In the genomic region with DNA sequence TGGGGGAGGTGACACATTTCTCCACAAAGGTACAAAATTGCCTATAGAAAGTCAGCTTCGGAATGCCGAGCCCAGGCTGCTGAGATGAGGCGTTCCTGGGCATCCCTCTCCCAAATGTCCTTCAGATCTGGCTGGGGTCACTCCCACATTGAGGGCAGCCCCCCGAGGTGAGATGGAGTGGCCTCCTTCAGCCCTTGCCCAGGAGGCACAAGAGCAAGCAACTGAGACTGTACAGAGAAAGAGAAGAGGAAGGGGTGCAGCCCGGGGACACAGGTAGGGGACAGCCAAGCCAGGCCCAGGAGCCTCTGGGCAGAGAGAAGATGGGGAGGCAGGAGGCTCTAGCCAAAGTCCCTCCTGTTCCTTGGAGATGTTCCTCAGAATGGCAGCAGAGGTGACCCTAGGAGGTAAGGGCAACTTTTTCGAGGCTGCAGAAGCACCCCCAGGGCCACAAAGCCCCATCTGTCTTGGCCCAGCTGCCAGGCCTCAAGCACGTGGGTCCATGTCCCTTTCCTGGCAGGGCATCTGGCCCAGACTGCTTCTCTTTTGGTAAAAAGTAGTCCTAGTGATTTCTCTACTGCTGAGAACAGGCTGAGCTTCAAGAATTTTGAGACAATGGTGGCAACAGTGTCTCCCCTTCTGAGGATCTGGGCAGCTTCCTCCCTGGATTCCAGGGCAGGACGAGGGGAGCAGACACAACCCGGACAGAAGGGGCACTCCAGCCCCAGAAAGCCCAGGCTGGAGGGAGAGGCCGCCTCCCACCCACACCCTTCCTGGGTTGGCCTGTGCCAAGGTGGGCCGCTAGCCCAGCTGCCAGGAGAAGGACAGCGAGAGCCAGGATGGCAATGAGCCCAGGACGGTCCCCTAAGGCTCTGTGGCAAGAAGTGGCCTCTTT, we compare ENCODE assay signal across 25 cellular contexts.
DNase-seq lines count a peak whose midpoint lies in the region; ATAC-seq and TF ChIP-seq lines count a peak whose summit lies in the region.
"Had no signal": no experiment of that assay in that cellular context is flagged by ENCODE, and none has a peak within 500 bp of the region (broad histone marks: within the 10 kb centered on the region; RNA-seq: fewer than 3 reads in every experiment).

No MANE protein-coding gene starts in this region.

- peaks cover 47% of the 10 kb centered on the region for H3K27me3 Mint-ChIP-seq in HFFc6 (ENCODE audit: insufficient read depth)
- H3K27me3 Mint-ChIP-seq: activated CD8-positive, alpha-beta memory T cell treated with anti-CD3 and anti-CD28 coated beads, Interleukin-2, amount 10 ng/mL, durations not matched to agents 7 days and 5 days; stimulated activated naive CD8-positive, alpha-beta T cell treated with anti-CD3 and anti-CD28 coated beads, Interleukin-15, amount 100 ng/mL, for 72 hours had no signal

- H3K4me1 Mint-ChIP-seq in HFFc6 (ENCODE audit: low read depth): no peaks in the 10 kb centered on the region
- H3K4me1 Mint-ChIP-seq: activated CD8-positive, alpha-beta memory T cell treated with anti-CD3 and anti-CD28 coated beads, Interleukin-2, amount 10 ng/mL, durations not matched to agents 7 days and 5 days; stimulated activated naive CD8-positive, alpha-beta T cell treated with anti-CD3 and anti-CD28 coated beads, Interleukin-15, amount 100 ng/mL, for 72 hours had no signal

- peak; percentile 86 for DNase-seq in DMS 273 (lab: John Stamatoyannopoulos, UW; ENCODE audit: unreplicated experiment)
- peak in 30 of 56 donors; percentile 8 to 64 (median 48) for DNase-seq in amygdala (lab: John Stamatoyannopoulos, UW)
- peak; percentile 20 to 27 for DNase-seq in hippocampal formation (lab: John Stamatoyannopoulos, UW)
- DNase-seq in pons (ENCODE audit: low spot score): peak; percentile 53
- no peak for DNase-seq in HFFc6
- DNase-seq in NCI-H2107 treated with DMSO at 0.1 percent for 48 hours (lab: John Stamatoyannopoulos, UW; ENCODE audit: unreplicated experiment): no peak
- DNase-seq: ACHN; activated CD4-positive, CD25-positive, alpha-beta regulatory T cell; activated CD8-positive, alpha-beta memory T cell treated with anti-CD3 and anti-CD28 coated beads, Interleukin-2, amount 10 ng/mL, durations not matched to agents 7 days and 5 days; activated gamma-delta T cell treated with Interleukin-2 at 50 U/mL for 16 hours; activated T-cell treated with anti-CD3 and anti-CD28 coated beads, Interleukin-2, amount 50 U/mL, for 4 hours; BE2C; foreskin melanocyte; NCI-H1436 treated with DMSO at 0.1 percent for 48 hours; NCI-H2107; right cardiac atrium; RPMI8226; stimulated activated CD4-positive, alpha-beta T cell treated with anti-CD3 and anti-CD28 coated beads, Interleukin-1b, Interleukin-23, amount 100 ng/mL, for 48 hours; stimulated activated naive CD8-positive, alpha-beta T cell treated with anti-CD3 and anti-CD28 coated beads, Interleukin-15, amount 100 ng/mL, for 72 hours; thyroid gland; uterus had no signal

- no peak for ATAC-seq in HG02588 (IDR thresholded peaks at IDR 0.05; ENCODE audit: unreplicated experiment)
- ATAC-seq: activated CD8-positive, alpha-beta memory T cell treated with anti-CD3 and anti-CD28 coated beads, Interleukin-2, amount 10 ng/mL, durations not matched to agents 7 days and 5 days; activated T-cell treated with anti-CD3 and anti-CD28 coated beads, Interleukin-2, amount 50 U/mL, for 4 hours; HCT116; HepG2; stimulated activated naive CD8-positive, alpha-beta T cell treated with anti-CD3 and anti-CD28 coated beads, Interleukin-15, amount 100 ng/mL, for 72 hours had no signal

- no peak overlapping the region for H3K4me3 Mint-ChIP-seq in HFFc6
- H3K4me3 Mint-ChIP-seq: activated CD8-positive, alpha-beta memory T cell treated with anti-CD3 and anti-CD28 coated beads, Interleukin-2, amount 10 ng/mL, durations not matched to agents 7 days and 5 days; activated T-cell treated with anti-CD3 and anti-CD28 coated beads, Interleukin-2, amount 50 U/mL, for 4 hours; nephron; stimulated activated naive CD8-positive, alpha-beta T cell treated with anti-CD3 and anti-CD28 coated beads, Interleukin-15, amount 100 ng/mL, for 72 hours had no signal

- no peaks in the 10 kb centered on the region for H3K36me3 Mint-ChIP-seq in HFFc6 (ENCODE audit: low read depth)
- H3K36me3 Mint-ChIP-seq: activated CD8-positive, alpha-beta memory T cell treated with anti-CD3 and anti-CD28 coated beads, Interleukin-2, amount 10 ng/mL, durations not matched to agents 7 days and 5 days had no signal

- H3K27ac Mint-ChIP-seq in HFFc6: no peak overlapping the region
- H3K27ac Mint-ChIP-seq: activated CD8-positive, alpha-beta memory T cell treated with anti-CD3 and anti-CD28 coated beads, Interleukin-2, amount 10 ng/mL, durations not matched to agents 7 days and 5 days had no signal

- H3K9me3 Mint-ChIP-seq in HFFc6: no peaks in the 10 kb centered on the region
- H3K9me3 Mint-ChIP-seq: activated T-cell treated with anti-CD3 and anti-CD28 coated beads, Interleukin-2, amount 50 U/mL, for 4 hours; nephron; stimulated activated naive CD8-positive, alpha-beta T cell treated with anti-CD3 and anti-CD28 coated beads, Interleukin-15, amount 100 ng/mL, for 72 hours had no signal

- no peak for TF ChIP-seq CTCF in HFFc6 (IDR thresholded peaks at IDR 0.05)

Comparison
In these comparisons a context has a peak if more than half of its experiments do, and no peak if none do; other contexts are left out.
1. DNase-seq: peak in DMS 273 (single experiment), amygdala (30 of 56), hippocampal formation (2 of 2) and pons (single experiment); none in HFFc6 (single experiment) and NCI-H2107 treated with DMSO at 0.1 percent for 48 hours (single experiment).